8 cellular contexts compared by ENCODE assay signal in genomic region chr10:114303556-114303955, GRCh38.
DNase-seq lines count a peak whose midpoint lies in the region; ATAC-seq and TF ChIP-seq lines count a peak whose summit lies in the region.

No MANE protein-coding gene starts in this region.

- H3K27ac Mint-ChIP-seq in T-cell (no peak overlapping the region), nephron progenitor cell (no peak overlapping the region)

- TF ChIP-seq CTCF in GM13976 (IDR thresholded peaks at IDR 0.05; ENCODE audit: borderline replicate concordance, control extremely low read depth, extremely low read depth, insufficient read depth, missing control alignments), result peak; percentile 5
- TF ChIP-seq CTCF in nephron progenitor cell (IDR thresholded peaks at IDR 0.05), result no peak
- no peak for TF ChIP-seq CTCF in lower leg skin (IDR thresholded peaks at IDR 0.05)

- H3K9me3 ChIP-seq in GM23248 (ENCODE audit: low read depth), result no peaks in the 10 kb centered on the region

- peak overlapping the region; percentile 77 to 91 (median 83) for H3K4me3 Mint-ChIP-seq in T-cell
- peak overlapping the region; percentile 87 for H3K4me3 Mint-ChIP-seq in nephron progenitor cell

- H3K9me2 ChIP-seq in GM23248 (ENCODE audit: insufficient read depth), result no peaks in the 10 kb centered on the region

- WGBS in GM23248 (ENCODE audit: low coverage in 1 of 2, low lambda C conversion rate in 2 of 2, missing lambda C conversion rate in 2 of 2), 2 experiments, result 56 to 62% methylated on average over 10 of the region's 10 CpGs
- 72 to 80% methylated on average over 10 of the region's 10 CpGs for WGBS in lower leg skin, 2 donors

- POLR2A ChIA-PET in T-cell (lab: Charles Lee), result no interaction called here

- ATAC-seq in T-cell (replicated peaks in 1 of 4), result no peak

- intact Hi-C loops in lower leg skin (cut with DNase I; ENCODE audit: low total_unique reads), result loop anchor here (10.0 kb wide), 1 partner anchor 161 kb away; no protein-coding TSS in a partner anchor

- no peaks in the 10 kb centered on the region for H3K36me3 ChIP-seq in GM23248 (ENCODE audit: low read depth)

- H3K4me1 Mint-ChIP-seq in T-cell, result peaks cover 10 to 12% (median 12%) of the 10 kb centered on the region in 3 donors
- peaks cover 31% of the 10 kb centered on the region for H3K4me1 Mint-ChIP-seq in nephron progenitor cell

- no peak for TF ChIP-seq POLR2A in lower leg skin (IDR thresholded peaks at IDR 0.05)

- H3K4me1 ChIP-seq in GM23248 (ENCODE audit: insufficient read depth), result peaks cover 15% of the 10 kb centered on the region

- CTCF ChIA-PET in T-cell (lab: Charles Lee), result interaction anchor here (0.5 to 3.7 kb wide), 19 partner anchors 8 to 1861 kb away, joined by 3 to 31 read pairs (median 4); partner anchors contain the start of genes CCDC186 (in 1 of the 2) and FHIP2A (in 1 of the 2)

- H3K27me3 Mint-ChIP-seq in T-cell (no peaks in the 10 kb centered on the region), nephron progenitor cell (ENCODE audit: low read depth, poor library complexity) (peaks cover 10% of the 10 kb centered on the region)

- no peak overlapping the region for H3K9ac ChIP-seq in GM23248

- in situ Hi-C loops in GM13976 (cut with MboI; ENCODE audit: low sequenced_read_pairs, unreplicated experiment), result loop anchor here (10.0 kb wide), 1 partner anchor 241 kb away; no protein-coding TSS in a partner anchor
- in situ Hi-C loops in GM23248 (cut with MboI), result no loop called here
- in situ Hi-C loops in ACHN (cut with HindIII; ENCODE audit: low pct_ligation_motif_present, low pct_unique_long_range_greater_than_20kb, low sequenced_read_pairs), result no loop called here

- H4K20me1 ChIP-seq in GM23248 (ENCODE audit: insufficient read depth), result no peaks in the 10 kb centered on the region

- H2AFZ ChIP-seq in GM23248, result 0 out of 2 replicates have a peak overlapping the region, but pooled peaks have one; percentile 78

- peaks cover 6% of the 10 kb centered on the region; the same call in 1 of the 2 replicates for H3F3A ChIP-seq in GM23248 (ENCODE audit: insufficient read depth)

- H3K79me2 ChIP-seq in GM23248 (ENCODE audit: insufficient read depth), result no peaks in the 10 kb centered on the region

- H3K9me3 Mint-ChIP-seq in T-cell (no peaks in the 10 kb centered on the region), nephron progenitor cell (no peaks in the 10 kb centered on the region)

- H3K27ac ChIP-seq in GM23248, result no peak overlapping the region

- H3K4me2 ChIP-seq in GM23248 (ENCODE audit: unreplicated experiment), result no peak overlapping the region

- H3K36me3 Mint-ChIP-seq in T-cell (peaks cover 19% of the 10 kb centered on the region), nephron progenitor cell (ENCODE audit: low read depth) (peaks cover 25% of the 10 kb centered on the region)

- peaks cover 7% of the 10 kb centered on the region; the same call in 1 of the 2 replicates for H3K27me3 ChIP-seq in GM23248 (replicated peaks; ENCODE audit: insufficient read depth)

- H3K4me3 ChIP-seq in GM23248, result no peak overlapping the region
- no peak overlapping the region for H3K4me3 ChIP-seq in lower leg skin (ENCODE audit: low read depth, poor library complexity, severe bottlenecking)

- DNase-seq in GM13976 (ENCODE audit: low spot score), result no peak
- DNase-seq in GM23248, result no peak
- DNase-seq in T-cell, result no peak
- DNase-seq in nephron progenitor cell, result no peak
- DNase-seq in SKM-1 (lab: John Stamatoyannopoulos, UW; ENCODE audit: unreplicated experiment), result no peak
- DNase-seq in ACHN, result no peak
- DNase-seq in lower leg skin (ENCODE audit: low spot score in 2 of 2), result no peak
- no peak for DNase-seq in inferior parietal cortex (ENCODE audit: extremely low spot score)
